15 cellular contexts compared by ENCODE assay signal in the genomic region with DNA sequence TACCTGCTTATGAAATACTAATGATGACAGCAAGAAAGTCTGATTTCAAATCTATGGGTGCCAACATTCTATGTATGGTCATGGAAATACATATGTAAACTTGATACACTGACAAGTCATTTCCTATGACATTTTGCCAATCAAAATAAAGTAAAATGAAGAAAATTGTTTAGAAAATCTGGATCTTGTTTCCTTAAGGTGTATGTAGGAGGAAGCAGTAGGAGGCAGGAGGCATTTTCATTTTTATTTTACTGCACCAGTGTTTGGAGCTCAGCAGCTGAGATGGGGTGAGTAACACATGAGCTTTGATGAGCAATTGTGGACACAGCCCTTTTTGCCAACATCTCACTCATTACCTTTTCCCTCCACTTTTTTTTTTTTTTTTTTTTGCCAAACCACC.
DNase-seq lines count a peak whose midpoint lies in the region; TF ChIP-seq lines count a peak whose summit lies in the region.
"Had no signal": no experiment of that assay in that cellular context is flagged by ENCODE, and none has a peak within 500 bp of the region (broad histone marks: within the 10 kb centered on the region; RNA-seq: fewer than 3 reads in every experiment).

No MANE protein-coding gene starts in this region.

- no peak overlapping the region for H3K4me3 ChIP-seq in astrocyte of the spinal cord (ENCODE audit: low read depth, low read length)
- H3K4me3 ChIP-seq in dorsolateral prefrontal cortex: no peak overlapping the region
- H3K4me3 ChIP-seq: BLaER1, cardiac muscle cell, uterus had no signal

- peak; percentile 46 for DNase-seq in AG08395 (ENCODE audit: low spot score)
- DNase-seq in HT1080 (ENCODE audit: low read depth): peak; percentile 96
- DNase-seq in astrocyte of the spinal cord (ENCODE audit: low read depth, low spot score): peak; percentile 75
- peak; percentile 57 for DNase-seq in iris pigment epithelial cell (ENCODE audit: low read depth)
- no peak for DNase-seq in NCI-H2196 (lab: John Stamatoyannopoulos, UW; ENCODE audit: unreplicated experiment)
- DNase-seq in activated CD8-positive, alpha-beta memory T cell treated with anti-CD3 and anti-CD28 coated beads, Interleukin-2, amount 50 U/mL, for 4 hours: no peak
- DNase-seq in NCI-H524 treated with DMSO at 0.1 percent for 48 hours (lab: John Stamatoyannopoulos, UW): no peak
- no peak for DNase-seq in dorsolateral prefrontal cortex
- DNase-seq: erythroblast, Kasumi-1, NCI-H2107, uterus had no signal

- intact Hi-C loops in dorsolateral prefrontal cortex (cut with DNase I): no loop called here

- no peak overlapping the region for H3K27ac ChIP-seq in dorsolateral prefrontal cortex
- H3K27ac ChIP-seq: BLaER1, cardiac muscle cell, parathyroid adenoma, uterus had no signal

- in situ Hi-C loops in astrocyte of the spinal cord (cut with HindIII; ENCODE audit: low sequenced_read_pairs): no loop called here

- H3K27me3 ChIP-seq in dorsolateral prefrontal cortex: no peaks in the 10 kb centered on the region
- H3K27me3 ChIP-seq: BLaER1, cardiac muscle cell, uterus had no signal

- TF ChIP-seq CTCF in astrocyte of the spinal cord (IDR thresholded peaks at IDR 0.05; ENCODE audit: low read depth, low read length) (no peak), dorsolateral prefrontal cortex (IDR thresholded peaks at IDR 0.05 in 54 of 56, conservative IDR thresholded peaks at IDR 0.05 in 2 of 56; ENCODE audit: low read depth in 1 of 56, partially characterized antibody in 56 of 56) (no peak)

Comparison
In these comparisons a context has a peak if more than half of its experiments do, and no peak if none do; other contexts are left out.
1. DNase-seq: peak in AG08395 (single experiment), HT1080 (single experiment), astrocyte of the spinal cord (single experiment) and iris pigment epithelial cell (single experiment); none in NCI-H2196 (single experiment), activated CD8-positive, alpha-beta memory T cell treated with anti-CD3 and anti-CD28 coated beads, Interleukin-2, amount 50 U/mL, for 4 hours (single experiment), NCI-H524 treated with DMSO at 0.1 percent for 48 hours (single experiment) and dorsolateral prefrontal cortex (0 of 10).